In genomic region chr2:104378853-104379374, GRCh38 we compare ENCODE assay signal across 7 cellular contexts.
DNase-seq lines count a peak whose midpoint lies in the region; ATAC-seq, FAIRE-seq and TF ChIP-seq lines count a peak whose summit lies in the region.

No MANE protein-coding gene starts in this region.

- H3K79me2 ChIP-seq in H9 (ENCODE audit: insufficient read depth, low read length), result no peaks in the 10 kb centered on the region

- no peak overlapping the region for H2BK120ac ChIP-seq in H9 (ENCODE audit: low read depth, low read length, poor library complexity, severe bottlenecking)

- FAIRE-seq in islet of Langerhans (lab: Jason Lieb, UNC), result peak; percentile 17

- no peak overlapping the region for H3K56ac ChIP-seq in H9 (ENCODE audit: insufficient read length, low read depth, low read length)

- H4K5ac ChIP-seq in H9 (ENCODE audit: insufficient read length, low read depth, low read length), result no peak overlapping the region

- peak overlapping the region in 2 of 3 experiments; percentile 27 to 45; a peak in 3 of 7 replicates for H3K27ac Mint-ChIP-seq in H9

- no peaks in the 10 kb centered on the region for H3K79me1 ChIP-seq in H9 (ENCODE audit: insufficient read depth, low read depth, low read length, poor library complexity, severe bottlenecking)

- no peak for ATAC-seq in esophagus mucosa

- H3K23ac ChIP-seq in H9 (ENCODE audit: insufficient read length, low read depth, low read length), result no peak overlapping the region

- H2AK5ac ChIP-seq in H9 (ENCODE audit: insufficient read length, low read length), result no peak overlapping the region

- no peak overlapping the region for H3K18ac ChIP-seq in H9 (ENCODE audit: insufficient read length, low read depth, low read length)

- no peaks in the 10 kb centered on the region for H3K9me3 Mint-ChIP-seq in H9

- no peak overlapping the region for H3T11ph ChIP-seq in H9 (ENCODE audit: low read length)

- H3K14ac ChIP-seq in H9 (ENCODE audit: insufficient read depth, low read length), result no peak overlapping the region

- peak overlapping the region; percentile 33 for H3K4me2 ChIP-seq in H9 (ENCODE audit: insufficient read depth, insufficient read length, low read length)

- H2BK15ac ChIP-seq in H9 (ENCODE audit: low read depth, low read length), result no peak overlapping the region

- H3K27ac ChIP-seq in H9 (ENCODE audit: insufficient read length, low read depth, low read length), result no peak overlapping the region
- H3K27ac ChIP-seq in angular gyrus (ENCODE audit: low read depth, low read length), result peak overlapping the region; percentile 80

- no peaks in the 10 kb centered on the region for H3K27me3 Mint-ChIP-seq in H9 (ENCODE audit: low read depth)

- no peak overlapping the region for H4K8ac ChIP-seq in H9 (replicated peaks; ENCODE audit: insufficient read length, low read depth, low read length)

- TF ChIP-seq CTCF in GM10266 (IDR thresholded peaks at IDR 0.05; ENCODE audit: control insufficient read depth, insufficient read depth, low read depth, missing control alignments) (no peak), H9 (conservative IDR thresholded peaks at IDR 0.05) (no peak)

- WGBS in H9 (ENCODE audit: extremely low coverage, insufficient read length, low lambda C conversion rate), result no CpG with 5 or more reads among the region's 3 CpGs

- H3K4me3 Mint-ChIP-seq in H9, result peak overlapping the region; percentile 71 to 74

- H4K20me1 ChIP-seq in H9 (ENCODE audit: control insufficient read depth, insufficient read depth, insufficient read length), result no peaks in the 10 kb centered on the region

- no peak overlapping the region for H3K4ac ChIP-seq in H9 (ENCODE audit: low read depth, low read length)

- no peak overlapping the region for H2BK5ac ChIP-seq in H9 (ENCODE audit: insufficient read length, low read length)

- H3K36me3 Mint-ChIP-seq in H9 (ENCODE audit: insufficient read depth in 1 of 3, low read depth in 3 of 3), result no peaks in the 10 kb centered on the region; a peak in 1 of 7 replicates

- H3K4me1 Mint-ChIP-seq in H9, result peaks cover 11 to 13% of the 10 kb centered on the region in 2 experiments

- DNase-seq in GM10266 (ENCODE audit: extremely low spot score) (peak; percentile 17), H9 (peak; percentile 58), NCI-H446 (lab: John Stamatoyannopoulos, UW) (peak; percentile 43 to 67)
- DNase-seq in stimulated activated CD8-positive, alpha-beta memory T cell treated with anti-CD3 and anti-CD28 coated beads, Interleukin-4, amount 100 ng/mL, for 48 hours, result peak; percentile 24

- H3K27me3 ChIP-seq in H9 (ENCODE audit: insufficient read depth, low read length), result no peaks in the 10 kb centered on the region

- no peak overlapping the region for H2BK20ac ChIP-seq in H9 (ENCODE audit: low read depth, low read length, poor library complexity, severe bottlenecking)

- no peak overlapping the region for H3K9ac ChIP-seq in H9 (ENCODE audit: extremely low read depth, insufficient read length, low read length)

- H2BK12ac ChIP-seq in H9 (ENCODE audit: insufficient read length, low read depth, low read length), result no peak overlapping the region

- H2AFZ ChIP-seq in H9 (ENCODE audit: low read length), result peak overlapping the region; percentile 66

- H3K23me2 ChIP-seq in H9 (ENCODE audit: insufficient read length, low read depth, low read length, poor library complexity, severe bottlenecking), result no peaks in the 10 kb centered on the region

- H3K4me1 ChIP-seq in H9 (ENCODE audit: insufficient read depth, low read length), result peaks cover 2% of the 10 kb centered on the region; the same call in 1 of the 2 replicates

- no peaks in the 10 kb centered on the region for H3K9me3 ChIP-seq in H9 (ENCODE audit: control insufficient read depth, low read depth, low read length)

- no peak overlapping the region for H4K91ac ChIP-seq in H9 (ENCODE audit: insufficient read length, low read depth, low read length)
